In genomic region chr7:155793720-155794119, GRCh38 we compare ENCODE assay signal across 26 cellular contexts. TPM values are rescaled to one million over a fixed set of nuclear protein-coding genes. Genes with fewer than 3 reads are reported as not detected.
"Had no signal": no experiment of that assay in that cellular context is flagged by ENCODE, and none has a peak within 500 bp of the region (broad histone marks: within the 10 kb centered on the region; RNA-seq: fewer than 3 reads in every experiment).

No MANE protein-coding gene starts in this region.

- H3K4me1 ChIP-seq: breast epithelium had no signal

- H3K4me3 Mint-ChIP-seq: activated CD4-positive, alpha-beta memory T cell treated with anti-CD3 and anti-CD28 coated beads for 36 hours; activated CD4-positive, alpha-beta T cell treated with anti-CD3 and anti-CD28 coated beads, Interleukin-2, amount 10 ng/mL, durations not matched to agents 7 days and 5 days; activated naive CD8-positive, alpha-beta T cell treated with anti-CD3 and anti-CD28 coated beads, Interleukin-2, amount 10 ng/mL, durations not matched to agents 7 days and 5 days; activated T-cell treated with anti-CD3 and anti-CD28 coated beads, Interleukin-2, amount 50 U/mL, for 72 hours had no signal

- H3K36me3 Mint-ChIP-seq: activated CD4-positive, alpha-beta memory T cell treated with anti-CD3 and anti-CD28 coated beads for 36 hours; activated naive CD8-positive, alpha-beta T cell treated with anti-CD3 and anti-CD28 coated beads, Interleukin-2, amount 10 ng/mL, durations not matched to agents 7 days and 5 days had no signal

- DNase-seq: activated CD4-positive, alpha-beta memory T cell treated with anti-CD3 and anti-CD28 coated beads for 36 hours; activated CD4-positive, alpha-beta T cell treated with anti-CD3 and anti-CD28 coated beads, Interleukin-2, amount 10 ng/mL, durations not matched to agents 7 days and 5 days; activated CD4-positive, CD25-positive, alpha-beta regulatory T cell; activated CD8-positive, alpha-beta memory T cell treated with anti-CD3 and anti-CD28 coated beads for 24 hours; activated naive CD4-positive, alpha-beta T cell treated with anti-CD3 and anti-CD28 coated beads, Interleukin-2, amount 50 U/mL, for 16 hours; activated naive CD8-positive, alpha-beta T cell treated with anti-CD3 and anti-CD28 coated beads, Interleukin-2, amount 10 ng/mL, durations not matched to agents 7 days and 5 days; activated T-cell treated with anti-CD3 and anti-CD28 coated beads, Interleukin-2, amount 50 U/mL, for 72 hours; caudate nucleus; MG63; MV-4-11; NCI-H1092 treated with DMSO at 0.1 percent for 48 hours; NCI-H1417 treated with DMSO at 0.1 percent for 48 hours; NCI-H1694; NCI-H2029; NCI-H2107; NCI-H2171 treated with DMSO at 0.1 percent for 48 hours; NCI-H226; NCI-H510A; SHP77 treated with DMSO at 0.1 percent for 48 hours; T-helper 2 cell; T1000 had no signal

- ATAC-seq: activated T-cell treated with anti-CD3 and anti-CD28 coated beads, Interleukin-2, amount 50 U/mL, for 72 hours had no signal

- H3K9me3 Mint-ChIP-seq: activated CD4-positive, alpha-beta memory T cell treated with anti-CD3 and anti-CD28 coated beads for 36 hours; activated CD4-positive, alpha-beta T cell treated with anti-CD3 and anti-CD28 coated beads, Interleukin-2, amount 10 ng/mL, durations not matched to agents 7 days and 5 days; activated naive CD8-positive, alpha-beta T cell treated with anti-CD3 and anti-CD28 coated beads, Interleukin-2, amount 10 ng/mL, durations not matched to agents 7 days and 5 days; activated T-cell treated with anti-CD3 and anti-CD28 coated beads, Interleukin-2, amount 50 U/mL, for 72 hours; activated T-helper 2 cell treated with anti-CD3 and anti-CD28 coated beads, Interferon-gamma antibody, Interleukin-2, Interleukin-4, amounts not matched to agents 10 μg/mL and 5 μg/mL and 100 μg/mL, durations not matched to agents 14 hours and 24 hours and 36 hours had no signal

- H3K36me3 ChIP-seq: breast epithelium, MG63, Peyer's patch had no signal

- H3K27me3 ChIP-seq: MG63, Peyer's patch had no signal

- H3K27ac ChIP-seq: breast epithelium, Peyer's patch, RWPE1, VCaP had no signal

- H3K27ac Mint-ChIP-seq: activated CD4-positive, alpha-beta memory T cell treated with anti-CD3 and anti-CD28 coated beads for 36 hours; activated CD4-positive, alpha-beta T cell treated with anti-CD3 and anti-CD28 coated beads, Interleukin-2, amount 10 ng/mL, durations not matched to agents 7 days and 5 days; activated naive CD8-positive, alpha-beta T cell treated with anti-CD3 and anti-CD28 coated beads, Interleukin-2, amount 10 ng/mL, durations not matched to agents 7 days and 5 days; activated T-cell treated with anti-CD3 and anti-CD28 coated beads, Interleukin-2, amount 50 U/mL, for 72 hours; activated T-helper 2 cell treated with anti-CD3 and anti-CD28 coated beads, Interferon-gamma antibody, Interleukin-2, Interleukin-4, amounts not matched to agents 10 μg/mL and 5 μg/mL and 100 μg/mL, durations not matched to agents 14 hours and 24 hours and 36 hours had no signal

- H3K4me3 ChIP-seq: breast epithelium, MG63, Peyer's patch had no signal

- H3K9me3 ChIP-seq: breast epithelium, MG63, Peyer's patch had no signal

RNA-seq across cellular contexts. Expression of gene SHH, which starts 18.5 kb away (rescaled TPM):
- total RNA-seq: activated CD4-positive, alpha-beta memory T cell treated with anti-CD3 and anti-CD28 coated beads for 36 hours; activated CD4-positive, alpha-beta T cell treated with anti-CD3 and anti-CD28 coated beads, Interleukin-2, amount 10 ng/mL, durations not matched to agents 7 days and 5 days; activated naive CD8-positive, alpha-beta T cell treated with anti-CD3 and anti-CD28 coated beads, Interleukin-2, amount 10 ng/mL, durations not matched to agents 7 days and 5 days; breast epithelium had no signal
